16 cellular contexts compared by ENCODE assay signal in genomic region chr1:109808703-109809102, GRCh38. TPM values are rescaled to one million over a fixed set of nuclear protein-coding genes. Genes with fewer than 3 reads are reported as not detected.
DNase-seq lines count a peak whose midpoint lies in the region; ATAC-seq, FAIRE-seq and TF ChIP-seq lines count a peak whose summit lies in the region.
"Had no signal": no experiment of that assay in that cellular context is flagged by ENCODE, and none has a peak within 500 bp of the region (broad histone marks: within the 10 kb centered on the region; RNA-seq: fewer than 3 reads in every experiment).

No MANE protein-coding gene starts in this region.

- H2BK12ac ChIP-seq in neuronal stem cell (ENCODE audit: low read length): no peak overlapping the region

- H3K9ac ChIP-seq in DND-41 (ENCODE audit: low read depth, low read length) (no peak overlapping the region), K562 (ENCODE audit: insufficient read depth in 1 of 2, low read depth in 2 of 2, low read length in 2 of 2) (no peak overlapping the region), neuronal stem cell (ENCODE audit: low read depth, low read length, poor library complexity) (no peak overlapping the region)

- ATAC-seq in DND-41 (ENCODE audit: insufficient read depth, low read depth) (no peak), K562 (peak; percentile 61), lower lobe of right lung (no peak)

- H3K27me3 ChIP-seq in DND-41 (ENCODE audit: insufficient read depth, low read length, poor library complexity) (no peaks in the 10 kb centered on the region), MG63 (no peaks in the 10 kb centered on the region), K562 (ENCODE audit: control insufficient read depth in 2 of 2, insufficient read depth in 2 of 2, low read length in 2 of 2) (no peaks in the 10 kb centered on the region), neuronal stem cell (ENCODE audit: control insufficient read depth in 3 of 3, insufficient read depth in 3 of 3, low read depth in 1 of 3, low read length in 3 of 3) (no peaks in the 10 kb centered on the region), lower lobe of right lung (ENCODE audit: low read depth) (no peaks in the 10 kb centered on the region), PC-9 (ENCODE audit: insufficient read depth, low read depth) (no peaks in the 10 kb centered on the region)
- H3K27me3 ChIP-seq: Peyer's patch had no signal

- H2BK5ac ChIP-seq in neuronal stem cell (ENCODE audit: low read length): no peak overlapping the region

- no peaks in the 10 kb centered on the region for H3K79me1 ChIP-seq in neuronal stem cell (ENCODE audit: low read depth, low read length)

- peak overlapping the region; percentile 94 for H3K27ac ChIP-seq in DND-41 (ENCODE audit: low read length)
- H3K27ac ChIP-seq in K562 (ENCODE audit: extremely low read depth, low read depth, low read length): no peak overlapping the region
- no peak overlapping the region for H3K27ac ChIP-seq in neuronal stem cell (replicated peaks; ENCODE audit: low read length)
- no peak overlapping the region for H3K27ac ChIP-seq in lower lobe of right lung
- H3K27ac ChIP-seq in PC-9: no peak overlapping the region
- H3K27ac ChIP-seq: Peyer's patch had no signal

- no peak overlapping the region for H3K18ac ChIP-seq in neuronal stem cell (ENCODE audit: low read length)

- no TSS peak for BruUV-seq in K562 (replicated peaks; lab: Mats Ljungman, UMichigan)
- BruUV-seq in PC-9 (replicated peaks; lab: Mats Ljungman, UMichigan): no TSS peak

- no peak for FAIRE-seq in K562 (lab: Jason Lieb, UNC)

- no peak overlapping the region for H3K14ac ChIP-seq in neuronal stem cell (ENCODE audit: low read length)

- TF ChIP-seq EP300 in K562 (IDR thresholded peaks at IDR 0.05; ENCODE audit: low read length): no peak

- peak overlapping the region; percentile 5 for H3K23ac ChIP-seq in neuronal stem cell (ENCODE audit: low read depth, low read length, poor library complexity)

- no peaks in the 10 kb centered on the region for H3K9me2 ChIP-seq in PC-9 (ENCODE audit: insufficient read depth)

- in situ Hi-C loops in K562 (cut with MboI): no loop called here

- H4K91ac ChIP-seq in neuronal stem cell (ENCODE audit: low read depth, low read length, poor library complexity): no peak overlapping the region

- H2BK15ac ChIP-seq in neuronal stem cell (ENCODE audit: low read length): no peak overlapping the region

- intact Hi-C loops in K562 (cut with micrococcal nuclease) (no loop called here), lower lobe of right lung (cut with DNase I) (no loop called here), PC-9 (cut with micrococcal nuclease; ENCODE audit: unreplicated experiment) (no loop called here)

- H3K36me3 ChIP-seq in DND-41 (ENCODE audit: insufficient read depth, low read length) (no peaks in the 10 kb centered on the region), MG63 (no peaks in the 10 kb centered on the region), K562 (ENCODE audit: control insufficient read depth, insufficient read depth, low read length) (no peaks in the 10 kb centered on the region), neuronal stem cell (replicated peaks in 1 of 2; ENCODE audit: control insufficient read depth in 2 of 2, insufficient read depth in 2 of 2, low read length in 2 of 2) (no peaks in the 10 kb centered on the region), lower lobe of right lung (no peaks in the 10 kb centered on the region), PC-9 (ENCODE audit: low read depth) (no peaks in the 10 kb centered on the region)
- H3K36me3 ChIP-seq: Peyer's patch had no signal

- TF ChIP-seq RAD21 in K562 (CRISPR knock-in tag; conservative IDR thresholded peaks at IDR 0.05 in 1 of 2, IDR thresholded peaks at IDR 0.05 in 1 of 2): no peak

- H2AK5ac ChIP-seq in neuronal stem cell (ENCODE audit: low read depth, low read length): no peak overlapping the region

- POLR2A ChIA-PET in K562 (lab: Yijun Ruan, JAX) (interaction anchor here (1.7 to 2.0 kb wide), 3 partner anchors 12 to 14 kb away, joined by 5 to 10 read pairs (median 8); no protein-coding TSS in a partner anchor), PC-9 (lab: Charles Lee; ENCODE audit: unreplicated experiment) (interaction anchor here (0.6 to 0.7 kb wide), 3 partner anchors 90 to 176 kb away, joined by 4 to 5 read pairs (median 4); partner anchors contain the start of gene AHCYL1)

- no peak overlapping the region for H4K8ac ChIP-seq in neuronal stem cell (ENCODE audit: low read depth, low read length)

- CTCF ChIA-PET in K562 (lab: Yijun Ruan, JAX; ENCODE audit: low intra/inter-chr PET ratio): no interaction called here
- CTCF ChIA-PET in PC-9 (lab: Charles Lee): no interaction called here

- H2AFZ ChIP-seq in DND-41 (ENCODE audit: low read depth, low read length) (no peak overlapping the region), K562 (ENCODE audit: low read depth, low read length) (no peak overlapping the region), neuronal stem cell (ENCODE audit: low read length) (no peak overlapping the region), PC-9 (no peak overlapping the region)

- peaks cover 64% of the 10 kb centered on the region for H3K4me1 ChIP-seq in DND-41 (ENCODE audit: insufficient read depth, low read length)
- peaks cover 0 to 10% of the 10 kb centered on the region in 2 experiments; a peak in 4 of 5 replicates for H3K4me1 ChIP-seq in K562 (replicated peaks in 1 of 2; ENCODE audit: control insufficient read depth in 2 of 2, insufficient read depth in 2 of 2, low read length in 2 of 2)
- H3K4me1 ChIP-seq in neuronal stem cell (ENCODE audit: control insufficient read depth in 2 of 2, insufficient read depth in 1 of 2, low read depth in 1 of 2, low read length in 2 of 2): peaks cover 0 to 2% of the 10 kb centered on the region in 2 donors
- peaks cover 28% of the 10 kb centered on the region for H3K4me1 ChIP-seq in lower lobe of right lung
- peaks cover 24% of the 10 kb centered on the region for H3K4me1 ChIP-seq in PC-9 (replicated peaks; ENCODE audit: insufficient read depth)

- H3K4me3 ChIP-seq in DND-41 (ENCODE audit: low read depth in 1 of 2, low read length in 2 of 2): no peak overlapping the region
- H3K4me3 ChIP-seq in MG63: no peak overlapping the region
- H3K4me3 ChIP-seq in K562: no peak overlapping the region
- no peak overlapping the region for H3K4me3 ChIP-seq in neuronal stem cell (ENCODE audit: low read length in 2 of 2)
- no peak overlapping the region for H3K4me3 ChIP-seq in lower lobe of right lung
- H3K4me3 ChIP-seq in PC-9: no peak overlapping the region
- H3K4me3 ChIP-seq: Peyer's patch had no signal

- H3K9me1 ChIP-seq in K562 (ENCODE audit: control insufficient read depth, insufficient read depth, low read length): no peaks in the 10 kb centered on the region

- 91% methylated on average over 6 of the region's 6 CpGs for WGBS in K562 (ENCODE audit: insufficient coverage, low coverage, missing lambda C conversion rate)
- WGBS in neuronal stem cell (ENCODE audit: extremely low coverage in 2 of 2, insufficient read length in 2 of 2, insufficient replicate concordance in 1 of 2), 2 donors: no CpG with 5 or more reads among the region's 6 CpGs

- H4K20me1 ChIP-seq in DND-41 (ENCODE audit: insufficient read depth, low read length): no peaks in the 10 kb centered on the region
- H4K20me1 ChIP-seq in K562 (replicated peaks; ENCODE audit: control insufficient read depth, insufficient read depth, low read length): no peaks in the 10 kb centered on the region
- no peaks in the 10 kb centered on the region for H4K20me1 ChIP-seq in PC-9 (ENCODE audit: insufficient read depth)

- H2BK120ac ChIP-seq in neuronal stem cell (ENCODE audit: low read depth, low read length): no peak overlapping the region

- no peaks in the 10 kb centered on the region for H3K79me2 ChIP-seq in DND-41 (ENCODE audit: insufficient read depth, low read length)
- H3K79me2 ChIP-seq in K562 (ENCODE audit: control insufficient read depth, insufficient read depth, low read length): no peaks in the 10 kb centered on the region
- no peaks in the 10 kb centered on the region for H3K79me2 ChIP-seq in PC-9 (ENCODE audit: low read depth)

- H3K4me2 ChIP-seq in DND-41 (ENCODE audit: insufficient read depth, low read length) (no peak overlapping the region), K562 (ENCODE audit: insufficient read depth, low read length) (no peak overlapping the region), neuronal stem cell (ENCODE audit: insufficient read depth, low read length, poor library complexity, severe bottlenecking) (no peak overlapping the region), PC-9 (no peak overlapping the region)

- DNase-seq in DND-41 (no peak), MG63 (peak; percentile 40), K562 (ENCODE audit: extremely low read depth in 1 of 4, low spot score in 3 of 4) (no peak), neuronal stem cell (ENCODE audit: low spot score) (no peak), lower lobe of right lung (no peak), COR-L47 (lab: John Stamatoyannopoulos, UW) (no peak), PC-9 (no peak)
- DNase-seq in activated naive CD4-positive, alpha-beta T cell (lab: John Stamatoyannopoulos, UW): no peak
- DNase-seq: DMS 273 treated with DMSO at 0.1 percent for 48 hours, H7, NCI-H1105, NCI-H1694 treated with DMSO at 0.1 percent for 48 hours, SHP77 treated with DMSO at 0.1 percent for 48 hours had no signal

- H3F3A ChIP-seq in PC-9 (ENCODE audit: insufficient read depth, low read depth): peaks cover 23% of the 10 kb centered on the region; the same call in 1 of the 2 replicates

- peak; percentile 27 for TF ChIP-seq CTCF in DND-41 (IDR thresholded peaks at IDR 0.05; ENCODE audit: borderline replicate concordance, extremely low read depth, low read length, poor library complexity, severe bottlenecking)
- TF ChIP-seq CTCF in K562 (IDR thresholded peaks at IDR 0.05 in 2 of 3, conservative IDR thresholded peaks at IDR 0.05 in 1 of 3; ENCODE audit: insufficient read depth in 2 of 3, low read depth in 1 of 3, low read length in 3 of 3): no peak
- no peak for TF ChIP-seq CTCF in lower lobe of right lung (IDR thresholded peaks at IDR 0.05)
- no peak for TF ChIP-seq CTCF in PC-9 (conservative IDR thresholded peaks at IDR 0.05)

- no peaks in the 10 kb centered on the region for H3K9me3 ChIP-seq in DND-41 (ENCODE audit: insufficient read depth, low read length, severe bottlenecking)
- no peaks in the 10 kb centered on the region for H3K9me3 ChIP-seq in MG63
- H3K9me3 ChIP-seq in K562 (replicated peaks; ENCODE audit: control insufficient read depth, insufficient read depth, low read depth, low read length): no peaks in the 10 kb centered on the region
- H3K9me3 ChIP-seq in neuronal stem cell (replicated peaks in 1 of 2; ENCODE audit: control insufficient read depth in 2 of 2, insufficient read depth in 1 of 2, low read depth in 1 of 2, low read length in 2 of 2): no peaks in the 10 kb centered on the region
- no peaks in the 10 kb centered on the region for H3K9me3 ChIP-seq in lower lobe of right lung
- no peaks in the 10 kb centered on the region for H3K9me3 ChIP-seq in PC-9 (ENCODE audit: insufficient read depth, low read depth)
- H3K9me3 ChIP-seq: Peyer's patch had no signal

- H3K4ac ChIP-seq in neuronal stem cell (ENCODE audit: low read length): no peak overlapping the region

- no peak for TF ChIP-seq POLR2A in K562 (conservative IDR thresholded peaks at IDR 0.05)

RNA-seq across cellular contexts. Expression of gene EPS8L3, which starts 45.0 kb away (rescaled TPM):
- total RNA-seq in MG63 (2014; rRNA removed; shearing (Covaris generic); ENCODE audit: low replicate concordance): not detected in 2 replicates
- total RNA-seq in K562 (2011; cell fraction: chromatin; rRNA removed; ENCODE audit: low replicate concordance): not detected in 2 replicates
- not detected in 2 replicates for total RNA-seq in K562 (2011; cell fraction: nucleolus; rRNA removed)
- not detected in 2 replicates for total RNA-seq in K562 (2011; cell fraction: nucleoplasm; rRNA removed)
- not detected in 2 replicates for total RNA-seq in K562 (2014; rRNA removed)
- total RNA-seq in K562 (2014; rRNA removed; fragmentation: Illumina TruSeq; extraction: Trizol): 0.15 TPM in 1 of 2 replicates, not detected in the other
- total RNA-seq in K562 (2015; rRNA removed; fragmentation: Illumina TruSeq; extraction: Trizol): not detected in 2 replicates
- total RNA-seq in K562 (2021): 0.42 and 0.51 TPM in 2 replicates
- 0.13 and 0.14 TPM in 2 replicates for polyA plus RNA-seq in K562 (2011; rRNA removed)
- 0.07 and 0.16 TPM in 2 replicates for polyA plus RNA-seq in K562 (2011; cell fraction: cytosol; rRNA removed)
- polyA plus RNA-seq in K562 (2011; cell fraction: nucleus; rRNA removed): 0.81 and 1.8 TPM in 2 replicates
- polyA plus RNA-seq in K562 (2012): 0.07 and 0.14 TPM in 2 replicates
- 0.09 and 0.61 TPM in 2 replicates for polyA plus RNA-seq in K562 (2014; fragmentation: Illumina TruSeq; extraction: Trizol)
- polyA plus RNA-seq in K562 (2014; fragmentation: Nextera tagmentation; extraction: Ambion mirVana): not detected
- 0.04 TPM in 1 of 2 replicates, not detected in the other for polyA plus RNA-seq in K562 (2014; rRNA removed)
- not detected in 2 replicates for polyA minus RNA-seq in K562 (2011; rRNA and poly(A)+ RNA removed)
- not detected in 2 replicates for polyA minus RNA-seq in K562 (2011; cell fraction: cytosol; rRNA and poly(A)+ RNA removed)
- polyA minus RNA-seq in K562 (2011; cell fraction: nucleus; rRNA and poly(A)+ RNA removed): not detected in 2 replicates
- polyA plus RNA-seq in neuronal stem cell (2013, experiment 1 of 2): not detected
- polyA plus RNA-seq in neuronal stem cell (2013, experiment 2 of 2): 0.03 TPM
- not detected for total RNA-seq in lower lobe of right lung
- total RNA-seq in PC-9 (2021): 0.68 and 1.2 TPM in 2 replicates
- total RNA-seq: H7 had no signal
- polyA plus RNA-seq: BJ, IgD-negative memory B cell had no signal
